15 cellular contexts compared by ENCODE assay signal in the genomic region with DNA sequence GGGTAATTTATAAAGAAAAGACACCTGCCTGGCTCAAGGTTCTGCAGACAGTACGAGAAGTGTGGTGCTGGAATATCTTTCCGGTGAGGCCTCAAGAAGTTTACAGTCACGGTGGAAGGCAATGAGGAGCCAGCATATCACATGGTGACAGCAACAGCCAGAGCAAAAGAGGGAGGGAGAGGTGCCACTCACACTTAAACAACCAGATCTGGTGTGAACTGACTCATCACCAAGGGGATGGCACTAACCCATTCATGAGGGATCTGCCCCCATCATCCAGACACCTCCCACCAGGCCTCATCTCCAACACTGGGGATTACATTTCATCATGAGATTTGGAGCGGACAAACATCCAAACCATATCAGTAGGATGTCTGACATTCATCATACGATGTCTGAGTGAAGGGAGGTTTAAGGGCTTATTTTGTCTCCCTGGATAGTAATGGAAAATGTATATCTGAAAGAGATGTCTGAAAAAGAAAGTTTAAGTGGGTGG. TPM values are rescaled to one million over a fixed set of nuclear protein-coding genes. Genes with fewer than 3 reads are reported as not detected.
A peak's percentile ranks its signal among the peaks of the same experiment; 100 is the strongest.
DNase-seq lines count a peak whose midpoint lies in the region; ATAC-seq and TF ChIP-seq lines count a peak whose summit lies in the region.
"Had no signal": no experiment of that assay in that cellular context is flagged by ENCODE, and none has a peak within 500 bp of the region (broad histone marks: within the 10 kb centered on the region; RNA-seq: fewer than 3 reads in every experiment).

No MANE protein-coding gene starts in this region.

- no peaks in the 10 kb centered on the region for H3K79me2 ChIP-seq in HCT116 (ENCODE audit: insufficient read depth, low read length)

- in situ Hi-C loops in transverse colon (cut with MboI; ENCODE audit: low pct_ligation_motif_present in 1 of 4, low pct_unique_long_range_greater_than_20kb in 1 of 4, low sequenced_read_pairs in 3 of 4), result loop anchor here in 1 of 4 donors (25.0 kb wide), 1 partner anchor 428 kb away; the partner anchor contains the start of genes AVL9 and LSM5

- no peak for TF ChIP-seq RAD21 in HCT116 (IDR thresholded peaks at IDR 0.05; ENCODE audit: low read depth)

- H3K9ac ChIP-seq in HCT116 (ENCODE audit: low read length), result no peak overlapping the region
- H3K9ac ChIP-seq: KMS-11 had no signal

- no peaks in the 10 kb centered on the region for H3K9me3 Mint-ChIP-seq in activated naive CD4-positive, alpha-beta T cell treated with anti-CD3 and anti-CD28 coated beads for 36 hours
- no peaks in the 10 kb centered on the region for H3K9me3 Mint-ChIP-seq in IgD-negative memory B cell
- peaks cover 3% of the 10 kb centered on the region for H3K9me3 Mint-ChIP-seq in nephron progenitor cell
- H3K9me3 Mint-ChIP-seq: GM23338 had no signal

- H3K4me1 ChIP-seq in HCT116 (ENCODE audit: control insufficient read depth in 1 of 2, insufficient read depth in 2 of 2, low read length in 2 of 2), result no peaks in the 10 kb centered on the region
- no peaks in the 10 kb centered on the region for H3K4me1 ChIP-seq in transverse colon

- RAD21 ChIA-PET in HCT116 (lab: Charles Lee; ENCODE audit: low non-redundant PET in 1 of 2, low total read pairs in 2 of 2, uncharacterized antibody in 2 of 2, unreplicated experiment in 2 of 2), result no interaction called here

- intact Hi-C loops in activated naive CD4-positive, alpha-beta T cell treated with anti-CD3 and anti-CD28 coated beads for 36 hours (cut with micrococcal nuclease), result no loop called here
- intact Hi-C loops in HCT116 (cut with micrococcal nuclease), result no loop called here
- intact Hi-C loops in transverse colon (cut with DNase I; ENCODE audit: low total_unique reads), result no loop called here

- no peaks in the 10 kb centered on the region for H3K9me3 ChIP-seq in HCT116 (ENCODE audit: control insufficient read depth in 1 of 2, insufficient read depth in 1 of 2, low read depth in 1 of 2, low read length in 2 of 2)
- no peaks in the 10 kb centered on the region for H3K9me3 ChIP-seq in transverse colon

- H3K27ac ChIP-seq in HCT116 (ENCODE audit: low read depth, low read length), result no peak overlapping the region
- H3K27ac ChIP-seq in transverse colon, result no peak overlapping the region
- H3K27ac ChIP-seq: KMS-11 had no signal

- H3K27ac Mint-ChIP-seq in activated naive CD4-positive, alpha-beta T cell treated with anti-CD3 and anti-CD28 coated beads for 36 hours, result no peak overlapping the region
- H3K27ac Mint-ChIP-seq in IgD-negative memory B cell, result peak overlapping the region in 2 of 3 donors; percentile 54 to 73
- peak overlapping the region; percentile 16 for H3K27ac Mint-ChIP-seq in nephron progenitor cell
- H3K27ac Mint-ChIP-seq: GM23338 had no signal

- TF ChIP-seq EP300 in transverse colon (IDR thresholded peaks at IDR 0.05; ENCODE audit: low read depth), result no peak

- H3K27me3 Mint-ChIP-seq in activated naive CD4-positive, alpha-beta T cell treated with anti-CD3 and anti-CD28 coated beads for 36 hours (ENCODE audit: low read depth), result no peaks in the 10 kb centered on the region
- no peaks in the 10 kb centered on the region for H3K27me3 Mint-ChIP-seq in IgD-negative memory B cell
- peaks cover 6% of the 10 kb centered on the region for H3K27me3 Mint-ChIP-seq in nephron progenitor cell (ENCODE audit: low read depth, poor library complexity)

- H3K27me3 ChIP-seq in HCT116 (ENCODE audit: insufficient read depth, low read length), result no peaks in the 10 kb centered on the region
- no peaks in the 10 kb centered on the region for H3K27me3 ChIP-seq in transverse colon

- H3K4me3 ChIP-seq in HCT116 (replicated peaks in 1 of 2; ENCODE audit: low read depth in 1 of 2, low read length in 2 of 2), result no peak overlapping the region
- no peak overlapping the region for H3K4me3 ChIP-seq in transverse colon
- H3K4me3 ChIP-seq: GM23338 had no signal

- no peak overlapping the region for H3K4me2 ChIP-seq in HCT116 (ENCODE audit: low read length)
- H3K4me2 ChIP-seq: GM23338, KMS-11 had no signal

- peak; percentile 32 for DNase-seq in activated naive CD4-positive, alpha-beta T cell treated with anti-CD3 and anti-CD28 coated beads for 36 hours
- DNase-seq in activated naive CD4-positive, alpha-beta T cell (lab: John Stamatoyannopoulos, UW), result no peak
- DNase-seq in HCT116 (ENCODE audit: low read depth, low spot score), result no peak
- DNase-seq in nephron progenitor cell, result no peak
- no peak for DNase-seq in hippocampal formation (lab: John Stamatoyannopoulos, UW)
- no peak for DNase-seq in transverse colon
- DNase-seq: CD4-positive, CD25-positive, alpha-beta regulatory T cell; EL; NCI-H1092 treated with DMSO at 0.1 percent for 48 hours; NCI-H1694; NCI-H2227 treated with DMSO at 0.1 percent for 48 hours; NCI-H524 had no signal

- BruUV-seq in HCT116 (replicated peaks; lab: Mats Ljungman, UMichigan), result TSS peak; percentile 2

- TF ChIP-seq CTCF in HCT116 (IDR thresholded peaks at IDR 0.05 in 2 of 3, conservative IDR thresholded peaks at IDR 0.05 in 1 of 3; ENCODE audit: borderline replicate concordance in 1 of 3, insufficient read depth in 1 of 3, low read depth in 2 of 3, low read length in 2 of 3) (no peak), nephron progenitor cell (IDR thresholded peaks at IDR 0.05) (no peak), transverse colon (IDR thresholded peaks at IDR 0.05) (no peak)

- peaks cover 10 to 12% of the 10 kb centered on the region in 2 experiments; a peak in 3 of 4 replicates for H3K36me3 ChIP-seq in HCT116 (ENCODE audit: control insufficient read depth in 1 of 2, insufficient read depth in 2 of 2, low read length in 2 of 2)
- peaks cover 0 to 17% (median 4%) of the 10 kb centered on the region in 4 donors for H3K36me3 ChIP-seq in transverse colon

- CTCF ChIA-PET in activated naive CD4-positive, alpha-beta T cell treated with anti-CD3 and anti-CD28 coated beads for 36 hours (lab: Charles Lee), result interaction anchor here (2.2 kb wide), 1 partner anchor 68 kb away, joined by 9 read pairs; no protein-coding TSS in a partner anchor
- CTCF ChIA-PET in HCT116 (lab: Charles Lee), result no interaction called here

- no peak for ATAC-seq in HCT116

- H3K4me3 Mint-ChIP-seq in activated naive CD4-positive, alpha-beta T cell treated with anti-CD3 and anti-CD28 coated beads for 36 hours, result no peak overlapping the region
- H3K4me3 Mint-ChIP-seq in IgD-negative memory B cell (no peak overlapping the region), nephron progenitor cell (no peak overlapping the region)
- H3K4me3 Mint-ChIP-seq: CD4-positive, CD25-positive, alpha-beta regulatory T cell; GM23338 had no signal

- no peaks in the 10 kb centered on the region for H4K20me1 ChIP-seq in HCT116 (ENCODE audit: insufficient read depth)

- no peak overlapping the region for H2AFZ ChIP-seq in HCT116 (ENCODE audit: low read depth, low read length, poor library complexity, severe bottlenecking)
- H2AFZ ChIP-seq: GM23338 had no signal

- H3K9me2 ChIP-seq in HCT116 (ENCODE audit: insufficient read depth), result no peaks in the 10 kb centered on the region

- TF ChIP-seq POLR2A in HCT116 (IDR thresholded peaks at IDR 0.05; ENCODE audit: borderline replicate concordance, extremely low read depth, insufficient read depth, insufficient read length) (no peak), transverse colon (IDR thresholded peaks at IDR 0.05) (no peak)

- 97 to 98% methylated on average over 5 of the region's 5 CpGs for WGBS in transverse colon (ENCODE audit: low coverage in 1 of 2), 2 donors

- H3K4me1 Mint-ChIP-seq in activated naive CD4-positive, alpha-beta T cell treated with anti-CD3 and anti-CD28 coated beads for 36 hours (ENCODE audit: low read depth), result peaks cover 15% of the 10 kb centered on the region
- H3K4me1 Mint-ChIP-seq in IgD-negative memory B cell, result peaks cover 0 to 2% (median 0%) of the 10 kb centered on the region in 3 donors
- no peaks in the 10 kb centered on the region for H3K4me1 Mint-ChIP-seq in nephron progenitor cell
- H3K4me1 Mint-ChIP-seq: GM23338 had no signal

- peaks cover 6% of the 10 kb centered on the region for H3K36me3 Mint-ChIP-seq in activated naive CD4-positive, alpha-beta T cell treated with anti-CD3 and anti-CD28 coated beads for 36 hours (ENCODE audit: low read depth)
- peaks cover 8% of the 10 kb centered on the region for H3K36me3 Mint-ChIP-seq in IgD-negative memory B cell
- peaks cover 63% of the 10 kb centered on the region for H3K36me3 Mint-ChIP-seq in nephron progenitor cell (ENCODE audit: low read depth)

- POLR2A ChIA-PET in HCT116 (lab: Charles Lee), result no interaction called here

TF ChIP-seq in HCT116, 20 proteins besides CTCF, POLR2A, EP300 and RAD21 (continues in another document):
- TF ChIP-seq EZH2 (IDR thresholded peaks at IDR 0.05) (no peak), ZFX (IDR thresholded peaks at IDR 0.05) (no peak), CEBPB (IDR thresholded peaks at IDR 0.05; ENCODE audit: low read depth) (no peak), SIN3A (IDR thresholded peaks at IDR 0.05; ENCODE audit: low read depth) (no peak), FOSL1 (IDR thresholded peaks at IDR 0.05; ENCODE audit: low read depth) (no peak), EZH2phosphoT487 (IDR thresholded peaks at IDR 0.05; ENCODE audit: borderline replicate concordance) (no peak)

RNA-seq across cellular contexts. Expression of gene KBTBD2, which starts 23.5 kb away (rescaled TPM):
- total RNA-seq in activated naive CD4-positive, alpha-beta T cell treated with anti-CD3 and anti-CD28 coated beads for 36 hours, result 10 to 100 TPM; 30.6 to 32.2 TPM
- total RNA-seq in HCT116 (2021; ENCODE audit: unreplicated experiment), result 29.0 TPM
- polyA plus RNA-seq in HCT116 (2012), result 18.0 and 19.9 TPM in 2 replicates
- polyA plus RNA-seq in IgD-negative memory B cell, result 21.0 TPM
- total RNA-seq in transverse colon, result 10 to 100 TPM; 29.9 to 72.8 (median 32.3) TPM

RNA-seq across cellular contexts. Expression of gene FKBP9, which starts 42.2 kb away (rescaled TPM):
- total RNA-seq in activated naive CD4-positive, alpha-beta T cell treated with anti-CD3 and anti-CD28 coated beads for 36 hours, result under 1 TPM; 0.62 to 0.64 TPM
- total RNA-seq in HCT116 (2021; ENCODE audit: unreplicated experiment) (85.6 TPM), transverse colon (100 to 1,000 TPM; 124 to 191 (median 180) TPM)
- 99.4 and 103 TPM in 2 replicates for polyA plus RNA-seq in HCT116 (2012)
- polyA plus RNA-seq in IgD-negative memory B cell, result 0.30 TPM
- total RNA-seq: CD4-positive, CD25-positive, alpha-beta regulatory T cell had no signal

Comparison
In these comparisons a context has a peak if more than half of its experiments do, and no peak if none do; other contexts are left out.
1. RNA of gene FKBP9, which starts 42.2 kb away (total RNA-seq): 124 to 191 TPM in transverse colon and 85.6 TPM in HCT116 (single experiment); 0.62 to 0.64 TPM in activated naive CD4-positive, alpha-beta T cell treated with anti-CD3 and anti-CD28 coated beads for 36 hours; every median in the first group is over 10 times any median in the second.